Comparison of ENCODE assay signal across 22 cellular contexts in the genomic region with DNA sequence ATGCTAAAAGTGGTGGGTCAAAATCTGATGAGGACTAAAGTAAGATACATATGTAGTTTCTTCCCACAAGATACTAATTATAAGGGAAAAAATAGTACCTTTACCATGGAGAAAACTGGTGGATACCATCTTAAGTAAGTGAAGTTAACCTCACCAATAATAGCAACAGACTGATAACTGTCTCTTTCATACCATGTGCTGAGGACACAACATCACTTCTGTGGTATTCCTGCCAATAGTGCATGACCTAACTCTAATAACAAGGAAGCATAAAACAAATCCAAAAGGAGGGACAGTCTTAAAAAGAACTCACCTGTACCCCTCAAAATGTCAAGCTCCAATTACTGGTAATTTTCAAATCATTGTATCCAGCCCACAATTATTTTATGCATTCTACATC. TPM values are rescaled to one million over a fixed set of nuclear protein-coding genes. Genes with fewer than 3 reads are reported as not detected.
A peak's percentile ranks its signal among the peaks of the same experiment; 100 is the strongest.
DNase-seq lines count a peak whose midpoint lies in the region; ATAC-seq and TF ChIP-seq lines count a peak whose summit lies in the region.
"Had no signal": no experiment of that assay in that cellular context is flagged by ENCODE, and none has a peak within 500 bp of the region (broad histone marks: within the 10 kb centered on the region; RNA-seq: fewer than 3 reads in every experiment).

No MANE protein-coding gene starts in this region.

- intact Hi-C loops in Right ventricle myocardium superior (cut with DNase I) = no loop called here
- intact Hi-C loops in left cardiac atrium (cut with DNase I) = no loop called here
- intact Hi-C loops in left ventricle myocardium superior (cut with micrococcal nuclease) = no loop called here
- intact Hi-C loops in Caco-2 (cut with micrococcal nuclease; ENCODE audit: unreplicated experiment) = no loop called here

- POLR2A ChIA-PET in Caco-2 (lab: Charles Lee) = no interaction called here

- DNase-seq in Right ventricle myocardium superior (no peak), left cardiac atrium (no peak), left ventricle myocardium superior (no peak), memory B cell (ENCODE audit: low spot score in 2 of 2) (no peak), Caco-2 (no peak), COR-L47 (lab: John Stamatoyannopoulos, UW) (no peak)
- DNase-seq: 8988T; ACHN; AML-193; BE2C; CD4-positive, alpha-beta memory T cell; DMS 273 treated with DMSO at 0.1 percent for 48 hours; DMS79; EL; GDM1; GM23248; H9; HFFc6 had no signal

- no peaks in the 10 kb centered on the region for H3K36me3 ChIP-seq in Caco-2 (ENCODE audit: control insufficient read depth, insufficient read depth, low read length)

- peak overlapping the region; percentile 0 for H3K27ac Mint-ChIP-seq in memory B cell
- H3K27ac Mint-ChIP-seq in Caco-2 (ENCODE audit: unreplicated experiment) = no peak overlapping the region
- H3K27ac Mint-ChIP-seq: CD4-positive, alpha-beta memory T cell; H9; HFFc6 had no signal

- H3K4me1 Mint-ChIP-seq in memory B cell (peaks cover 5% of the 10 kb centered on the region), Caco-2 (ENCODE audit: low read depth, unreplicated experiment) (no peaks in the 10 kb centered on the region)
- H3K4me1 Mint-ChIP-seq: H9 had no signal

- H3K4me3 Mint-ChIP-seq in memory B cell (no peak overlapping the region), Caco-2 (ENCODE audit: unreplicated experiment) (no peak overlapping the region)
- H3K4me3 Mint-ChIP-seq: CD14-positive monocyte, H9, HFFc6 had no signal

- no peaks in the 10 kb centered on the region for H3K27me3 Mint-ChIP-seq in memory B cell
- no peaks in the 10 kb centered on the region for H3K27me3 Mint-ChIP-seq in Caco-2 (ENCODE audit: insufficient read depth, unreplicated experiment)
- H3K27me3 Mint-ChIP-seq: CD4-positive, alpha-beta memory T cell had no signal

- no peaks in the 10 kb centered on the region for H3K9me3 Mint-ChIP-seq in memory B cell
- no peaks in the 10 kb centered on the region for H3K9me3 Mint-ChIP-seq in Caco-2 (ENCODE audit: unreplicated experiment)
- H3K9me3 Mint-ChIP-seq: CD14-positive monocyte; CD4-positive, alpha-beta memory T cell; H9; HFFc6 had no signal

- ATAC-seq in Right ventricle myocardium superior (ENCODE audit: poor library complexity) (peak; percentile 64), left cardiac atrium (no peak), left ventricle myocardium superior (peak; percentile 78), memory B cell (ENCODE audit: low read depth) (no peak)
- ATAC-seq: A549, GM12878 had no signal

- peaks cover 23% of the 10 kb centered on the region for H3K36me3 Mint-ChIP-seq in memory B cell
- no peaks in the 10 kb centered on the region for H3K36me3 Mint-ChIP-seq in Caco-2 (ENCODE audit: insufficient read depth, unreplicated experiment)

- H3K4me3 ChIP-seq in Caco-2 (ENCODE audit: low read depth, low read length) = no peak overlapping the region
- H3K4me3 ChIP-seq: A549; BLaER1 treated with 17β-estradiol and CSF1 and Interleukin-3, amounts not matched to agents 10 nM and 100 nM; GM12878; GM23248 had no signal

- BruUV-seq in Caco-2 (replicated peaks; lab: Mats Ljungman, UMichigan) = no TSS peak

- TF ChIP-seq CTCF in Caco-2 (IDR thresholded peaks at IDR 0.05; ENCODE audit: insufficient read depth in 1 of 2, low read depth in 1 of 2, low read length in 1 of 2, severe bottlenecking in 1 of 2, unreplicated experiment in 1 of 2) = no peak

- H3K27me3 ChIP-seq in Caco-2 (replicated peaks; ENCODE audit: control insufficient read depth, insufficient read depth, low read length) = no peaks in the 10 kb centered on the region
- H3K27me3 ChIP-seq: BE2C; BLaER1 treated with 17β-estradiol and CSF1 and Interleukin-3, amounts not matched to agents 10 nM and 100 nM had no signal

- H3K4me1 ChIP-seq in Caco-2 = no peaks in the 10 kb centered on the region
- H3K4me1 ChIP-seq: A549, BE2C had no signal

- no peaks in the 10 kb centered on the region for H3K9me3 ChIP-seq in Caco-2
- H3K9me3 ChIP-seq: A549; BE2C; BLaER1 treated with 17β-estradiol and CSF1 and Interleukin-3, amounts not matched to agents 10 nM and 100 nM had no signal

- CTCF ChIA-PET in Caco-2 (lab: Charles Lee) = no interaction called here

RNA-seq across cellular contexts. Expression of a gene that starts 8.8 kb away (rescaled TPM):
- 49.4 TPM for total RNA-seq in Right ventricle myocardium superior
- total RNA-seq in left cardiac atrium = 10 to 100 TPM; 37.0 to 43.0 TPM
- 48.5 TPM for total RNA-seq in left ventricle myocardium superior
- 17.4 and 26.2 TPM in 2 replicates for total RNA-seq in Caco-2 (2022)

RNA-seq across cellular contexts. Expression of a gene that starts 20.3 kb away (rescaled TPM):
- total RNA-seq in Right ventricle myocardium superior (22.1 TPM), left cardiac atrium (10 to 100 TPM; 12.4 TPM), left ventricle myocardium superior (15.2 TPM), Caco-2 (2022) (2.4 and 3.6 TPM in 2 replicates)

RNA-seq across cellular contexts. Expression of a gene that starts 21.2 kb away (rescaled TPM):
- 2.6 TPM for total RNA-seq in Right ventricle myocardium superior
- 1 to 10 TPM; 1.7 to 1.9 TPM for total RNA-seq in left cardiac atrium
- total RNA-seq in left ventricle myocardium superior = 2.4 TPM
- 0.20 and 0.46 TPM in 2 replicates for total RNA-seq in Caco-2 (2022)
- total RNA-seq: GM23248 had no signal

RNA-seq across cellular contexts. Expression of a gene that starts 54.6 kb away (rescaled TPM):
- total RNA-seq in Right ventricle myocardium superior (1.6 TPM), left cardiac atrium (1 to 10 TPM; 1.6 to 2.0 TPM), left ventricle myocardium superior (0.99 TPM), Caco-2 (2022) (not detected in 2 replicates)
- total RNA-seq: HFFc6 had no signal

Comparison
In these comparisons a context has a peak if more than half of its experiments do, and no peak if none do; other contexts are left out.
1. ATAC-seq: peak in Right ventricle myocardium superior (single experiment) and left ventricle myocardium superior (single experiment); none in left cardiac atrium (0 of 2) and memory B cell (single experiment).